Comparison of ENCODE assay signal across 15 cellular contexts in the genomic region with DNA sequence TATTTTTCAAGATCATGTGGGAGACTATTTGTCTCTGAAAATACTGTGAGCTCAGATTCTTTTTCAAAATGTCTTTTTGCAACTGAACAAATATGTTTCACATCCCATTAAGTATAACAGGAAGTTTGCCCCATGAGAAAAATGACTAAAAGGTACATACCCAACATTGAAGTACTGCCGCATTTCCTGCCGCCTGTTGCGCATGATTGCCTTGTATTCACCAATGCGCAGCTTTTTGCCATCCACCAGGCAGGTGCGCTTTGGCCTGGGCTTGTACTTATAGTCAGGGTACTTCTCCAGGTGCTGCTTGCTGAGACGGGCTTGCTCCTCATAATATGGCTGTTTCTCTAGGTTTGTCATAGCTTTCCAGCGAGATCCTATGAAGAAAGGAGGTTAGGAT.
A peak's percentile ranks its signal among the peaks of the same experiment; 100 is the strongest.
DNase-seq lines count a peak whose midpoint lies in the region; ATAC-seq and TF ChIP-seq lines count a peak whose summit lies in the region.
"Had no signal": no experiment of that assay in that cellular context is flagged by ENCODE, and none has a peak within 500 bp of the region (broad histone marks: within the 10 kb centered on the region; RNA-seq: fewer than 3 reads in every experiment).

No MANE protein-coding gene starts in this region.

- no peaks in the 10 kb centered on the region for H3K79me2 ChIP-seq in OCI-LY3 (ENCODE audit: low read length)

- DNase-seq in GM12865 (ENCODE audit: low read depth) (peak; percentile 80), COLO829 (ENCODE audit: low spot score) (no peak), OCI-M1 (lab: John Stamatoyannopoulos, UW) (no peak)
- no peak for DNase-seq in activated CD8-positive, alpha-beta T cell treated with anti-CD3 and anti-CD28 coated beads, Interleukin-2, amount 10 ng/mL, durations not matched to agents 7 days and 5 days
- DNase-seq in CD8-positive, alpha-beta T cell = no peak
- DNase-seq: BE2C, brain microvascular endothelial cell, NCI-H2227 treated with DMSO at 0.1 percent for 48 hours, SIG-M5, testis had no signal

- peak overlapping the region; percentile 66 for H3K4me2 ChIP-seq in OCI-LY3 (ENCODE audit: low read length)

- H3K9me3 ChIP-seq in OCI-LY3 (ENCODE audit: insufficient read depth, low read length) = no peaks in the 10 kb centered on the region
- H3K9me3 ChIP-seq in CD8-positive, alpha-beta T cell (ENCODE audit: low read length) = no peaks in the 10 kb centered on the region
- H3K9me3 ChIP-seq: BE2C, testis had no signal

- POLR2A ChIA-PET in activated CD8-positive, alpha-beta T cell treated with anti-CD3 and anti-CD28 coated beads, Interleukin-2, amount 10 ng/mL, durations not matched to agents 7 days and 5 days (lab: Charles Lee) = no interaction called here
- POLR2A ChIA-PET in CD8-positive, alpha-beta T cell (lab: Charles Lee) = no interaction called here

- H3K27ac Mint-ChIP-seq in activated CD8-positive, alpha-beta T cell treated with anti-CD3 and anti-CD28 coated beads, Interleukin-2, amount 10 ng/mL, durations not matched to agents 7 days and 5 days = no peak overlapping the region
- H3K27ac Mint-ChIP-seq in CD8-positive, alpha-beta T cell = no peak overlapping the region
- H3K27ac Mint-ChIP-seq: activated T-helper 1 cell treated with anti-CD3 and anti-CD28 coated beads, Interleukin-12 subunit alpha, Interleukin-12 subunit beta, Interleukin-2, Interleukin-4 antibody, amounts not matched to agents 30 ng/mL and 10 ng/mL and 1 ng/mL, durations not matched to agents 14 hours and 24 hours and 36 hours had no signal

- H3K36me3 Mint-ChIP-seq in activated CD8-positive, alpha-beta T cell treated with anti-CD3 and anti-CD28 coated beads, Interleukin-2, amount 10 ng/mL, durations not matched to agents 7 days and 5 days (ENCODE audit: low read depth) = no peaks in the 10 kb centered on the region
- no peaks in the 10 kb centered on the region for H3K36me3 Mint-ChIP-seq in CD8-positive, alpha-beta T cell

- TF ChIP-seq CTCF in GM12865 (IDR thresholded peaks at IDR 0.05; ENCODE audit: insufficient read depth, low read depth, low read length, missing control alignments) (no peak), OCI-LY3 (IDR thresholded peaks at IDR 0.05; ENCODE audit: low read depth, low read length) (no peak)
- no peak for TF ChIP-seq CTCF in CD8-positive, alpha-beta T cell (IDR thresholded peaks at IDR 0.05)

- no peak overlapping the region for H2AFZ ChIP-seq in OCI-LY3 (ENCODE audit: low read depth, low read length)

- no peak overlapping the region for H3K4me3 Mint-ChIP-seq in activated CD8-positive, alpha-beta T cell treated with anti-CD3 and anti-CD28 coated beads, Interleukin-2, amount 10 ng/mL, durations not matched to agents 7 days and 5 days
- no peak overlapping the region for H3K4me3 Mint-ChIP-seq in CD8-positive, alpha-beta T cell
- H3K4me3 Mint-ChIP-seq: activated T-helper 1 cell treated with anti-CD3 and anti-CD28 coated beads, Interleukin-12 subunit alpha, Interleukin-12 subunit beta, Interleukin-2, Interleukin-4 antibody, amounts not matched to agents 30 ng/mL and 10 ng/mL and 1 ng/mL, durations not matched to agents 14 hours and 24 hours and 36 hours had no signal

- H3K36me3 ChIP-seq in OCI-LY3 (replicated peaks; ENCODE audit: low read depth, low read length) = peaks cover 64% of the 10 kb centered on the region
- H3K36me3 ChIP-seq in CD8-positive, alpha-beta T cell (ENCODE audit: insufficient read depth, low read length) = no peaks in the 10 kb centered on the region
- H3K36me3 ChIP-seq: BE2C, brain microvascular endothelial cell had no signal

- H3K9me3 Mint-ChIP-seq in activated CD8-positive, alpha-beta T cell treated with anti-CD3 and anti-CD28 coated beads, Interleukin-2, amount 10 ng/mL, durations not matched to agents 7 days and 5 days (ENCODE audit: insufficient read depth) = peaks cover 3% of the 10 kb centered on the region
- H3K9me3 Mint-ChIP-seq in CD8-positive, alpha-beta T cell = peaks cover 6% of the 10 kb centered on the region
- H3K9me3 Mint-ChIP-seq: activated T-helper 1 cell treated with anti-CD3 and anti-CD28 coated beads, Interleukin-12 subunit alpha, Interleukin-12 subunit beta, Interleukin-2, Interleukin-4 antibody, amounts not matched to agents 30 ng/mL and 10 ng/mL and 1 ng/mL, durations not matched to agents 14 hours and 24 hours and 36 hours had no signal

- CTCF ChIA-PET in activated CD8-positive, alpha-beta T cell treated with anti-CD3 and anti-CD28 coated beads, Interleukin-2, amount 10 ng/mL, durations not matched to agents 7 days and 5 days (lab: Charles Lee) = no interaction called here
- CTCF ChIA-PET in CD8-positive, alpha-beta T cell (lab: Charles Lee) = no interaction called here

- H3K4me1 ChIP-seq in OCI-LY3 (ENCODE audit: low read length) = peaks cover 29% of the 10 kb centered on the region
- H3K4me1 ChIP-seq in CD8-positive, alpha-beta T cell (ENCODE audit: insufficient read depth, low read length) = no peaks in the 10 kb centered on the region
- H3K4me1 ChIP-seq: BE2C, testis had no signal

- H4K20me1 ChIP-seq in OCI-LY3 (ENCODE audit: insufficient read depth, low read length) = no peaks in the 10 kb centered on the region

- H3K27me3 Mint-ChIP-seq in activated CD8-positive, alpha-beta T cell treated with anti-CD3 and anti-CD28 coated beads, Interleukin-2, amount 10 ng/mL, durations not matched to agents 7 days and 5 days (ENCODE audit: low read depth) = no peaks in the 10 kb centered on the region
- H3K27me3 Mint-ChIP-seq in CD8-positive, alpha-beta T cell (ENCODE audit: low read depth) = no peaks in the 10 kb centered on the region

- H3K27ac ChIP-seq in OCI-LY3 (ENCODE audit: low read length) = peak overlapping the region; percentile 95
- no peak overlapping the region for H3K27ac ChIP-seq in CD8-positive, alpha-beta T cell (ENCODE audit: low read depth, low read length)
- H3K27ac ChIP-seq: brain microvascular endothelial cell, testis had no signal

- H3K27me3 ChIP-seq in OCI-LY3 (ENCODE audit: low read depth, low read length) = no peaks in the 10 kb centered on the region
- H3K27me3 ChIP-seq in CD8-positive, alpha-beta T cell (ENCODE audit: insufficient read depth, low read length) = no peaks in the 10 kb centered on the region
- H3K27me3 ChIP-seq: BE2C, brain microvascular endothelial cell, testis had no signal

- ATAC-seq in GM21367 (IDR thresholded peaks at IDR 0.05; ENCODE audit: unreplicated experiment) (peak; percentile 97), HG03108 (IDR thresholded peaks at IDR 0.05; ENCODE audit: unreplicated experiment) (peak; percentile 85)
- ATAC-seq in activated CD8-positive, alpha-beta T cell treated with anti-CD3 and anti-CD28 coated beads, Interleukin-2, amount 10 ng/mL, durations not matched to agents 7 days and 5 days = no peak
- no peak for ATAC-seq in CD8-positive, alpha-beta T cell
- ATAC-seq: HCT116 had no signal

- intact Hi-C loops in CD8-positive, alpha-beta T cell (cut with DNase I, micrococcal nuclease) = no loop called here

- no peaks in the 10 kb centered on the region for H3K4me1 Mint-ChIP-seq in activated CD8-positive, alpha-beta T cell treated with anti-CD3 and anti-CD28 coated beads, Interleukin-2, amount 10 ng/mL, durations not matched to agents 7 days and 5 days (ENCODE audit: low read depth)
- H3K4me1 Mint-ChIP-seq in CD8-positive, alpha-beta T cell (ENCODE audit: low read depth) = no peaks in the 10 kb centered on the region

- peak overlapping the region; percentile 55 for H3K9ac ChIP-seq in OCI-LY3 (ENCODE audit: low read length)

- no peak overlapping the region for H3K4me3 ChIP-seq in GM12865 (ENCODE audit: low read depth, low read length)
- peak overlapping the region; percentile 39 for H3K4me3 ChIP-seq in OCI-LY3 (ENCODE audit: low read length)
- H3K4me3 ChIP-seq in CD8-positive, alpha-beta T cell (ENCODE audit: low read depth, low read length) = no peak overlapping the region
- H3K4me3 ChIP-seq: testis had no signal

Comparison
In these comparisons a context has a peak if more than half of its experiments do, and no peak if none do; other contexts are left out.
1. ATAC-seq: peak in GM21367 (single experiment) and HG03108 (single experiment); none in activated CD8-positive, alpha-beta T cell treated with anti-CD3 and anti-CD28 coated beads, Interleukin-2, amount 10 ng/mL, durations not matched to agents 7 days and 5 days (single experiment) and CD8-positive, alpha-beta T cell (single experiment).